Comparison of ENCODE assay signal across 22 cellular contexts in the genomic region with DNA sequence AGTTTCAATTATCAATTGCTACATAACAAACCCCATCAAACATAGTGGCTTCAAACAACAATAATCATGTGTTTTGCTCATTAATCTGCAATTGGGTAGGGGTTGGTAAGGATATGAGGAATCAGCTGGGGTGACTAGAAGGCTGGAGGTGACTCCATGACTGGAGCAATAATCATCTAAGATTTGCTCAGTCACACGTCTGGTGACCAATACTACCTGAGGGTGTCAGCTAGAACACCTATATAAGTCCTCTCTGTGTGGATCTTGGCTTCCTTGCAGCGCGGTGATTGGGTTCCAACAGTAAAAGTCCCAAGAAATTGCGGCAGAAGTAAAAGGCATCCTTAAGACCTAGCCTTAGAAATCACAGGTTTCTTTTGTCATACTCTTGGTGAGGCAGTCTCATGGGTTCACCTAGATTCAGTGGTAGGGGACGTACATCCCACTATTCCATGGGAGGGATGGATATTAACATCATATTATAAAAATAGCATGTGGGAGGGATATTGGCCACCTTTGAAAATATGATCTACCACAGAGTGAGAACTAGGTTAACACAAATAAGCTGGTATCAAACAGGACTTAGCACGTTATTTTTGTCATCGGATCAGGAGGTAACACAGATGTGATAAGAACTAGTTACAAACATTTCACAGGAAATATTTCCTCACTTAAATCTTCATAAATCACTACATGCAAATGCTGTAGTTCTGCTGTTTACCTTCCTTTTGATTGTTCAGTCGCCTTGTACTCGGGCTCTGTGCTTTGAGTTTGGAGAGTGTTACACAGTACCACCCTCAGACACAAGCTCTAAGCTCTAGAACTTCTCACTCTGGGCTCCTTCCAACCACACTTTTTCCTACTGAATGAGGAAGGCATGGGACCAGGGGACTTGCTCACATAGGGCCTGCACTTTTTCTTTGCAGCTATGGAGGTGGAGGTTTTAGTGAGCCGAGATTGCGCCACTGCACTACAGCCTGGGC.
DNase-seq lines count a peak whose midpoint lies in the region; ATAC-seq and TF ChIP-seq lines count a peak whose summit lies in the region.
"Had no signal": no experiment of that assay in that cellular context is flagged by ENCODE, and none has a peak within 500 bp of the region (broad histone marks: within the 10 kb centered on the region; RNA-seq: fewer than 3 reads in every experiment).

No MANE protein-coding gene starts in this region.

- no peak overlapping the region for H2AFZ ChIP-seq in trophoblast cell (ENCODE audit: insufficient read depth, low read length, poor library complexity)
- H2AFZ ChIP-seq: PC-9 had no signal

- H4K8ac ChIP-seq in trophoblast cell (ENCODE audit: low read depth, low read length), result no peak overlapping the region

- no peaks in the 10 kb centered on the region for H3K27me3 ChIP-seq in heart left ventricle
- H3K27me3 ChIP-seq in right cardiac atrium (ENCODE audit: control insufficient read depth, insufficient read depth), result no peaks in the 10 kb centered on the region
- H3K27me3 ChIP-seq in gastrocnemius medialis, result no peaks in the 10 kb centered on the region
- no peaks in the 10 kb centered on the region for H3K27me3 ChIP-seq in trophoblast cell (ENCODE audit: insufficient read depth, low read length)
- H3K27me3 ChIP-seq in tibial artery, result no peaks in the 10 kb centered on the region

- peak overlapping the region; percentile 62 for H3K27ac Mint-ChIP-seq in WTC11
- H3K27ac Mint-ChIP-seq: CD4-positive, alpha-beta memory T cell had no signal

- peaks cover 22% of the 10 kb centered on the region for H3K4me1 Mint-ChIP-seq in WTC11
- H3K4me1 Mint-ChIP-seq: CD4-positive, alpha-beta memory T cell had no signal

- peaks cover 12% of the 10 kb centered on the region for H3K36me3 Mint-ChIP-seq in WTC11
- H3K36me3 Mint-ChIP-seq: CD4-positive, alpha-beta memory T cell had no signal

- TF ChIP-seq POLR2A in heart left ventricle (IDR thresholded peaks at IDR 0.05), result no peak
- no peak for TF ChIP-seq POLR2A in gastrocnemius medialis (IDR thresholded peaks at IDR 0.05)
- no peak for TF ChIP-seq POLR2A in lower leg skin (IDR thresholded peaks at IDR 0.05)

- peak overlapping the region in 11 of 12 donors; percentile 10 to 81 (median 61) for H3K27ac ChIP-seq in heart left ventricle
- peak overlapping the region; percentile 89 for H3K27ac ChIP-seq in right cardiac atrium (ENCODE audit: low read length)
- H3K27ac ChIP-seq in gastrocnemius medialis, result peak overlapping the region; percentile 65 to 75 (median 72)
- no peak overlapping the region for H3K27ac ChIP-seq in trophoblast cell (ENCODE audit: low read depth, low read length)
- no peak overlapping the region for H3K27ac ChIP-seq in tibial artery
- H3K27ac ChIP-seq: PC-9 had no signal

- no peak overlapping the region for H2BK5ac ChIP-seq in trophoblast cell (ENCODE audit: low read depth, low read length, poor library complexity)

- no peak for ATAC-seq in WTC11
- peak; percentile 62 to 87 (median 81) for ATAC-seq in heart left ventricle
- peak; percentile 34 to 71 for ATAC-seq in right cardiac atrium
- peak; percentile 85 to 87 for ATAC-seq in gastrocnemius medialis
- no peak for ATAC-seq in HG02678 (IDR thresholded peaks at IDR 0.05; ENCODE audit: unreplicated experiment)
- ATAC-seq: HCT116 had no signal

- TF ChIP-seq CTCF in WTC11 (IDR thresholded peaks at IDR 0.05) (no peak), heart left ventricle (IDR thresholded peaks at IDR 0.05) (no peak), gastrocnemius medialis (IDR thresholded peaks at IDR 0.05 in 4 of 5, conservative IDR thresholded peaks at IDR 0.05 in 1 of 5) (no peak), lower leg skin (IDR thresholded peaks at IDR 0.05) (no peak), tibial artery (IDR thresholded peaks at IDR 0.05) (no peak)

- H3K9me3 Mint-ChIP-seq in WTC11, result no peaks in the 10 kb centered on the region
- H3K9me3 Mint-ChIP-seq: CD4-positive, alpha-beta memory T cell had no signal

- in situ Hi-C loops in gastrocnemius medialis (cut with MboI; ENCODE audit: low sequenced_read_pairs in 4 of 4), result no loop called here

- no peaks in the 10 kb centered on the region for H3K9me3 ChIP-seq in heart left ventricle
- H3K9me3 ChIP-seq in right cardiac atrium (ENCODE audit: control insufficient read depth, low read length), result no peaks in the 10 kb centered on the region
- H3K9me3 ChIP-seq in gastrocnemius medialis, result no peaks in the 10 kb centered on the region
- H3K9me3 ChIP-seq in trophoblast cell (ENCODE audit: insufficient read depth, low read depth, low read length), result no peaks in the 10 kb centered on the region
- no peaks in the 10 kb centered on the region for H3K9me3 ChIP-seq in tibial artery
- H3K9me3 ChIP-seq: Caco-2 had no signal

- no peak overlapping the region for H3K4me2 ChIP-seq in trophoblast cell (ENCODE audit: low read length)
- H3K4me2 ChIP-seq: PC-9 had no signal

- no peak overlapping the region for H3K23ac ChIP-seq in trophoblast cell (ENCODE audit: low read length)

- H2BK120ac ChIP-seq in trophoblast cell (ENCODE audit: insufficient read depth, low read length, poor library complexity), result no peak overlapping the region

- no peak overlapping the region for H3K4me3 Mint-ChIP-seq in WTC11
- H3K4me3 Mint-ChIP-seq: CD4-positive, alpha-beta memory T cell had no signal

- no peak overlapping the region for H2AK5ac ChIP-seq in trophoblast cell (ENCODE audit: low read length)

- no peak overlapping the region for H2BK12ac ChIP-seq in trophoblast cell (ENCODE audit: low read length)

- no peaks in the 10 kb centered on the region for H3K79me2 ChIP-seq in trophoblast cell (ENCODE audit: control insufficient read depth, insufficient read depth, low read length, poor library complexity)

- H3K14ac ChIP-seq in trophoblast cell (ENCODE audit: low read length), result no peak overlapping the region

- no peak overlapping the region for H3K4ac ChIP-seq in trophoblast cell (ENCODE audit: low read depth, low read length)

- H3K36me3 ChIP-seq in heart left ventricle (no peaks in the 10 kb centered on the region), gastrocnemius medialis (no peaks in the 10 kb centered on the region), trophoblast cell (ENCODE audit: control insufficient read depth in 1 of 2, insufficient read depth in 2 of 2, low read length in 2 of 2) (no peaks in the 10 kb centered on the region), tibial artery (no peaks in the 10 kb centered on the region)

- CTCF ChIA-PET in WTC11 (lab: Charles Lee), result interaction anchor here (0.8 to 1.2 kb wide), 3 partner anchors 48 to 78 kb away, joined by 3 to 4 read pairs (median 3); no protein-coding TSS in a partner anchor

- H3K18ac ChIP-seq in trophoblast cell (ENCODE audit: low read length), result no peak overlapping the region

- H3K9ac ChIP-seq in trophoblast cell (ENCODE audit: low read length), result no peak overlapping the region

- no peak overlapping the region for H3K4me3 ChIP-seq in heart left ventricle
- no peak overlapping the region for H3K4me3 ChIP-seq in right cardiac atrium (ENCODE audit: low read length)
- peak overlapping the region; percentile 18 to 26 (median 20) for H3K4me3 ChIP-seq in gastrocnemius medialis
- no peak overlapping the region for H3K4me3 ChIP-seq in trophoblast cell (ENCODE audit: low read depth, low read length)
- no peak overlapping the region for H3K4me3 ChIP-seq in lower leg skin (ENCODE audit: low read depth, poor library complexity, severe bottlenecking)
- no peak overlapping the region for H3K4me3 ChIP-seq in tibial artery
- H3K4me3 ChIP-seq: PC-9 had no signal

- 58 to 64% (median 61%) methylated on average over 11 of the region's 11 CpGs for WGBS in heart left ventricle, 4 donors
- 68% methylated on average over 11 of the region's 11 CpGs for WGBS in right cardiac atrium
- no CpG with 5 or more reads among the region's 11 CpGs for WGBS in trophoblast cell (ENCODE audit: extremely low coverage, insufficient coverage, insufficient read length)
- WGBS in lower leg skin, 2 donors, result 85 to 90% methylated on average over 11 of the region's 11 CpGs

- POLR2A ChIA-PET in WTC11 (lab: Charles Lee), result no interaction called here

- intact Hi-C loops in heart left ventricle (cut with DNase I) (no loop called here), right cardiac atrium (cut with DNase I) (no loop called here), gastrocnemius medialis (cut with DNase I; ENCODE audit: low total_unique reads) (loop anchor here (2.0 kb wide), 1 partner anchor 78 kb away; a partner anchor contains a TSS), lower leg skin (cut with DNase I; ENCODE audit: low total_unique reads) (no loop called here), tibial artery (cut with DNase I; ENCODE audit: low total_unique reads) (no loop called here)

- H3K27me3 Mint-ChIP-seq in WTC11 (ENCODE audit: low read depth), result no peaks in the 10 kb centered on the region

- H3K79me1 ChIP-seq in trophoblast cell (ENCODE audit: low read length), result no peaks in the 10 kb centered on the region

- H4K12ac ChIP-seq in trophoblast cell (ENCODE audit: low read depth, low read length), result no peak overlapping the region

- peaks cover 0 to 24% (median 0%) of the 10 kb centered on the region in 12 donors for H3K4me1 ChIP-seq in heart left ventricle
- H3K4me1 ChIP-seq in right cardiac atrium (ENCODE audit: control insufficient read depth, insufficient read depth, low read length), result peaks cover 3% of the 10 kb centered on the region
- peaks cover 18 to 19% of the 10 kb centered on the region in 2 donors for H3K4me1 ChIP-seq in gastrocnemius medialis
- H3K4me1 ChIP-seq in trophoblast cell (ENCODE audit: control insufficient read depth in 1 of 2, insufficient read depth in 2 of 2, low read length in 2 of 2), result no peaks in the 10 kb centered on the region
- no peaks in the 10 kb centered on the region for H3K4me1 ChIP-seq in tibial artery
- H3K4me1 ChIP-seq: Caco-2 had no signal

- H4K91ac ChIP-seq in trophoblast cell (ENCODE audit: low read depth, low read length), result no peak overlapping the region

- DNase-seq in WTC11 (ENCODE audit: low spot score) (no peak), heart left ventricle (no peak), right cardiac atrium (no peak), gastrocnemius medialis (peak in 1 of 2 donors; percentile 3), trophoblast cell (no peak), lower leg skin (ENCODE audit: low spot score in 2 of 2) (no peak), tibial artery (no peak)
- DNase-seq: C1 segment of cervical spinal cord; Caco-2; CD4-positive, alpha-beta memory T cell; GOT3; KBM-7; MV-4-11; NCI-H1105; NCI-H1436 treated with DMSO at 0.1 percent for 48 hours; NCI-H187 treated with DMSO at 0.1 percent for 48 hours; NCI-H524; NCI-H748 treated with DMSO at 0.1 percent for 48 hours; PC-9; SHP77 had no signal

TF ChIP-seq in WTC11, 78 proteins besides CTCF, POLR2A, EP300 and RAD21 (continues in another document):
- no peak for TF ChIP-seq SOX15 (CRISPR knock-in tag; IDR thresholded peaks at IDR 0.05)

Comparison
In these comparisons a context has a peak if more than half of its experiments do, and no peak if none do; other contexts are left out.
1. ATAC-seq: peak in heart left ventricle (4 of 4), right cardiac atrium (2 of 2) and gastrocnemius medialis (2 of 2); none in WTC11 (single experiment) and HG02678 (single experiment).
2. H3K27ac ChIP-seq: peak in heart left ventricle (11 of 12), right cardiac atrium (single experiment) and gastrocnemius medialis (4 of 4); none in trophoblast cell (single experiment) and tibial artery (0 of 2).
3. H3K4me3 ChIP-seq: peak in gastrocnemius medialis (4 of 4); none in heart left ventricle (0 of 12), right cardiac atrium (single experiment), trophoblast cell (single experiment), lower leg skin (single experiment) and tibial artery (0 of 2).